ENCODE assay signal across 8 cellular contexts in genomic region chr3:159763466-159764210, GRCh38.
DNase-seq lines count a peak whose midpoint lies in the region; ATAC-seq and TF ChIP-seq lines count a peak whose summit lies in the region.

No MANE protein-coding gene starts in this region.

- peaks cover 34% of the 10 kb centered on the region for H3K4me1 ChIP-seq in osteoblast (ENCODE audit: insufficient read depth, low read length)

- peak overlapping the region; percentile 78 for H3K27ac Mint-ChIP-seq in activated naive CD8-positive, alpha-beta T cell treated with anti-CD3 and anti-CD28 coated beads, Interleukin-2, amount 10 ng/mL, durations not matched to agents 7 days and 5 days

- no peaks in the 10 kb centered on the region for H3K9me3 Mint-ChIP-seq in activated naive CD8-positive, alpha-beta T cell treated with anti-CD3 and anti-CD28 coated beads, Interleukin-2, amount 10 ng/mL, durations not matched to agents 7 days and 5 days

- DNase-seq in COR-L47 (lab: John Stamatoyannopoulos, UW) (peak; percentile 94), NCI-H510A (lab: John Stamatoyannopoulos, UW) (peak; percentile 73), head of caudate nucleus (peak; percentile 40 to 89 (median 76)), osteoblast (ENCODE audit: insufficient read length, low spot score, missing footprints) (peak; percentile 97)
- peak; percentile 71 for DNase-seq in activated naive CD8-positive, alpha-beta T cell treated with anti-CD3 and anti-CD28 coated beads, Interleukin-2, amount 10 ng/mL, durations not matched to agents 7 days and 5 days

- peaks cover 10% of the 10 kb centered on the region for H4K20me1 ChIP-seq in osteoblast (ENCODE audit: insufficient read depth, low read length)

- peaks cover 30% of the 10 kb centered on the region for H3K79me2 ChIP-seq in osteoblast (ENCODE audit: insufficient read depth, low read length)

- H3K36me3 Mint-ChIP-seq in activated naive CD8-positive, alpha-beta T cell treated with anti-CD3 and anti-CD28 coated beads, Interleukin-2, amount 10 ng/mL, durations not matched to agents 7 days and 5 days: no peaks in the 10 kb centered on the region

- H3K27me3 Mint-ChIP-seq in activated naive CD8-positive, alpha-beta T cell treated with anti-CD3 and anti-CD28 coated beads, Interleukin-2, amount 10 ng/mL, durations not matched to agents 7 days and 5 days: peaks cover 67% of the 10 kb centered on the region

- H3K36me3 ChIP-seq in osteoblast (ENCODE audit: insufficient read depth, low read length): peaks cover 2% of the 10 kb centered on the region

- no peaks in the 10 kb centered on the region for H3K27me3 ChIP-seq in osteoblast (ENCODE audit: insufficient read depth, low read length)

- peak overlapping the region; percentile 73 for H2AFZ ChIP-seq in osteoblast (ENCODE audit: low read length)

- peak overlapping the region; percentile 86 for H3K4me3 Mint-ChIP-seq in activated naive CD8-positive, alpha-beta T cell treated with anti-CD3 and anti-CD28 coated beads, Interleukin-2, amount 10 ng/mL, durations not matched to agents 7 days and 5 days

- H3K4me1 Mint-ChIP-seq in activated naive CD8-positive, alpha-beta T cell treated with anti-CD3 and anti-CD28 coated beads, Interleukin-2, amount 10 ng/mL, durations not matched to agents 7 days and 5 days: peaks cover 12% of the 10 kb centered on the region

- intact Hi-C loops in head of caudate nucleus (cut with DNase I): no loop called here

- POLR2A ChIA-PET in activated naive CD8-positive, alpha-beta T cell treated with anti-CD3 and anti-CD28 coated beads, Interleukin-2, amount 10 ng/mL, durations not matched to agents 7 days and 5 days (lab: Charles Lee): no interaction called here

- H3K27ac ChIP-seq in osteoblast (ENCODE audit: low read depth, low read length): peak overlapping the region; percentile 99

- no peak for TF ChIP-seq CTCF in osteoblast (IDR thresholded peaks at IDR 0.05; ENCODE audit: extremely low read depth, low read depth, low read length)

- peak overlapping the region; percentile 85 for H3K4me2 ChIP-seq in osteoblast (ENCODE audit: insufficient read depth, low read length)

- peak overlapping the region; percentile 92 for H3K4me3 ChIP-seq in osteoblast (ENCODE audit: insufficient read depth, low read length)

- peak; percentile 74 for ATAC-seq in GM19324 (IDR thresholded peaks at IDR 0.05; ENCODE audit: low FRiP score, unreplicated experiment)
- ATAC-seq in HG03280 (IDR thresholded peaks at IDR 0.05; ENCODE audit: unreplicated experiment): peak; percentile 64
- peak; percentile 70 for ATAC-seq in activated naive CD8-positive, alpha-beta T cell treated with anti-CD3 and anti-CD28 coated beads, Interleukin-2, amount 10 ng/mL, durations not matched to agents 7 days and 5 days (ENCODE audit: low read depth)
- no peak for ATAC-seq in GM18520 (IDR thresholded peaks at IDR 0.05; ENCODE audit: unreplicated experiment)

- H3K9me3 ChIP-seq in osteoblast (ENCODE audit: low read depth, low read length): no peaks in the 10 kb centered on the region
